Comparison of ENCODE assay signal across 23 cellular contexts in the genomic region with DNA sequence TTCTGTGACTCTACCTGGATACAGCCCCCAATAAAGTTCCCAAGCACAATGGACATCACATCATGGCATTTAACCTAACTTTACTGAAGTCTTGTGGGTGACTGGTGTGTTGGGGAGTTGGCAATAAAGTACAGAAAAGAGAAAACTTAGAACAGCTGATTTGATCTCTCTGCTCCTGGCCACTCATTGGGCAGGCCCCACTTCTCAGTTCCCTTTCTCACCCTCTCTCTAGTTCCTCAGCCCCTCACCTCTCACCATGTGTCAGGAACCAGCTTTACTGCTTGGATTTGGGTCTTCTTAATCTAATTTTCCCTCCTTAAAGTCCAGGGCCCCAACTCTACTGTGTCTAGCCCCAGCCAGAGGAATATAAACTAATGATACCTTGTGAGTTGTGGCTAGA.
A peak's percentile ranks its signal among the peaks of the same experiment; 100 is the strongest.
DNase-seq lines count a peak whose midpoint lies in the region; ATAC-seq lines count a peak whose summit lies in the region.
"Had no signal": no experiment of that assay in that cellular context is flagged by ENCODE, and none has a peak within 500 bp of the region (broad histone marks: within the 10 kb centered on the region; RNA-seq: fewer than 3 reads in every experiment).

No MANE protein-coding gene starts in this region.

- H3K4me3 ChIP-seq in mucosa of stomach (ENCODE audit: low read length), result peak overlapping the region; percentile 45
- H3K4me3 ChIP-seq: esophagus muscularis mucosa, lung, skin epidermis, thyroid gland had no signal

- H3K27me3 ChIP-seq in mucosa of stomach (ENCODE audit: control insufficient read depth, insufficient read depth, low read length), result no peaks in the 10 kb centered on the region
- H3K27me3 ChIP-seq: brain microvascular endothelial cell, esophagus muscularis mucosa, thyroid gland had no signal

- H3K4me1 ChIP-seq in mucosa of stomach (ENCODE audit: control insufficient read depth, insufficient read depth, low read length), result peaks cover 22% of the 10 kb centered on the region
- H3K4me1 ChIP-seq: thyroid gland had no signal

- no peak overlapping the region for H3K9ac ChIP-seq in mucosa of stomach (ENCODE audit: low read length)

- no peaks in the 10 kb centered on the region for H3K9me3 ChIP-seq in mucosa of stomach (ENCODE audit: control insufficient read depth, low read length)
- H3K9me3 ChIP-seq: neutrophil, thyroid gland had no signal

- DNase-seq in MV-4-11 (lab: John Stamatoyannopoulos, UW) (peak; percentile 48), HuH-7 (ENCODE audit: low spot score) (no peak), NCI-H524 (lab: John Stamatoyannopoulos, UW) (no peak), OCI-M1 (lab: John Stamatoyannopoulos, UW) (no peak)
- DNase-seq in activated CD4-positive, CD25-positive, alpha-beta regulatory T cell treated with anti-CD3 and anti-CD28 coated beads, Interleukin-2, amount 50 U/mL, for 72 hours, result no peak
- DNase-seq: activated CD8-positive, alpha-beta T cell treated with anti-CD3 and anti-CD28 coated beads, Interleukin-2, amount 10 ng/mL, durations not matched to agents 7 days and 5 days; activated gamma-delta T cell treated with Interleukin-2 at 50 U/mL for 16 hours; activated T-cell treated with anti-CD3 and anti-CD28 coated beads, Interleukin-2, amount 50 U/mL, for 1 hour; brain microvascular endothelial cell; kidney; NCI-H2171; SHP77 treated with DMSO at 0.1 percent for 48 hours; stimulated activated CD4-positive, alpha-beta T cell treated with anti-CD3 and anti-CD28 coated beads, Interleukin-2, amount 100 ng/mL, for 48 hours; SW 1271; thyroid gland had no signal

- ATAC-seq in GM18498 (IDR thresholded peaks at IDR 0.05; ENCODE audit: unreplicated experiment) (peak; percentile 78), GM21381 (IDR thresholded peaks at IDR 0.05; ENCODE audit: unreplicated experiment) (peak; percentile 65)
- ATAC-seq: activated CD8-positive, alpha-beta T cell treated with anti-CD3 and anti-CD28 coated beads, Interleukin-2, amount 10 ng/mL, durations not matched to agents 7 days and 5 days; HepG2 had no signal

- H3K36me3 ChIP-seq in mucosa of stomach (ENCODE audit: control insufficient read depth, insufficient read depth, low read length), result no peaks in the 10 kb centered on the region
- H3K36me3 ChIP-seq: brain microvascular endothelial cell, esophagus muscularis mucosa, neutrophil, thyroid gland had no signal
